In the genomic region with DNA sequence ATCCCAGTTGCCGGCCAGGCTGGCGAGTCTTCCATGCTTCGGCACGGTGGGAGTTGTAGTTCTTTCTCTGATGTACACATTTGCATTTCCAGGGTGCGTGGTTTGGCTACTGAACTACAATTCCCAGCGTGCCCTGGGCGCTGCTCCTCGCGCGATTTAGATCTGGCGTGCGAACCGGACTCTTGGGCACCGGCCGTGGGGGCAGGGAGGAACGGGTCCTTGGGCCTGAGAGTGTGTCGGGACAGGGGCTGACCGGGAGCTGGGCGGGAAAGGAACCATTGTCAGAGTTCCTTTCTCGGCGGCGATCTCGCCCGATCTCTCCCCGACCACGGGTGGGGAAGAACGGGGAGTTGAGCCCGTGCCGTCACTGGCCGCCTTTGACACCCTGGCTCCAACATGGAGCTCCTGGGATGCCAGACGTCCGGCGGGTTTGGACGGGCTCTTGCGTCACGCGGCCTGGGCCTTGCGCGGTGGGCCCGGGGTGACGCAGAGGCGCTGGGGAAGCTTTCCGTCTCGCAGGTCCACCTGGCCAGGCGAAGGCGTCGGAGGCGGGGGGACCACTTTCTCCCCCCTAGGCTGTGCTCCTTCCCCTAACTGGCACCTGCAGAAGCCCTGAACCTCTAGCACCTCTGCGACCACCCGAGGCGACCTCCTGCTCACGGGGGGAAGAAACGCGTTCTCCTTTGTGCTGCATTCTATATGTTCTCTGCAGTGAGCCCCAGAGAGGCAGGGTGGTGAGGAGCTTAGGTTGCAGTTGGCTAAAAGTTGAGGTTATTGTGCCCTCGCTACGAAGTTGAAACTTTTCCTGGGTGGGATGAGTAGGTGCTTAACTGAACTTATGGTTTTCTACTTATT, we compare ENCODE assay signal across 8 cellular contexts. TPM values are rescaled to one million over a fixed set of nuclear protein-coding genes. Genes with fewer than 3 reads are reported as not detected.
DNase-seq lines count a peak whose midpoint lies in the region; ATAC-seq, FAIRE-seq and TF ChIP-seq lines count a peak whose summit lies in the region.

No MANE protein-coding gene starts in this region.

- peaks cover 0 to 20% of the 10 kb centered on the region in 2 donors for H3K4me1 ChIP-seq in kidney (ENCODE audit: control insufficient read depth in 1 of 2, insufficient read depth in 1 of 2, low read depth in 1 of 2, low read length in 2 of 2)

- H3K9ac ChIP-seq in kidney (ENCODE audit: low read length in 2 of 2), result peak overlapping the region; percentile 98 to 99

- peak overlapping the region; percentile 98 for H3K27ac Mint-ChIP-seq in activated CD4-positive, alpha-beta T cell treated with anti-CD3 and anti-CD28 coated beads for 36 hours
- H3K27ac Mint-ChIP-seq in chondrocyte (ENCODE audit: unreplicated experiment), result peak overlapping the region; percentile 100

- ATAC-seq in HG03442 (IDR thresholded peaks at IDR 0.05; ENCODE audit: unreplicated experiment), result peak; percentile 79
- ATAC-seq in activated CD4-positive, alpha-beta T cell treated with anti-CD3 and anti-CD28 coated beads for 36 hours, result peak; percentile 77

- H3K9me3 ChIP-seq in kidney (ENCODE audit: control insufficient read depth in 1 of 2, low read length in 2 of 2), result no peaks in the 10 kb centered on the region

- no peaks in the 10 kb centered on the region for H3K9me3 Mint-ChIP-seq in activated CD4-positive, alpha-beta T cell treated with anti-CD3 and anti-CD28 coated beads for 36 hours (ENCODE audit: low read depth)
- H3K9me3 Mint-ChIP-seq in chondrocyte (ENCODE audit: low read depth), result no peaks in the 10 kb centered on the region

- no peaks in the 10 kb centered on the region for H3K27me3 Mint-ChIP-seq in activated CD4-positive, alpha-beta T cell treated with anti-CD3 and anti-CD28 coated beads for 36 hours
- no peaks in the 10 kb centered on the region for H3K27me3 Mint-ChIP-seq in chondrocyte (ENCODE audit: low read depth)

- peaks cover 38% of the 10 kb centered on the region for H3K4me1 Mint-ChIP-seq in activated CD4-positive, alpha-beta T cell treated with anti-CD3 and anti-CD28 coated beads for 36 hours
- peaks cover 46% of the 10 kb centered on the region for H3K4me1 Mint-ChIP-seq in chondrocyte (ENCODE audit: low read depth)

- H3K27ac ChIP-seq in kidney (ENCODE audit: low read depth in 2 of 2, low read length in 2 of 2), result peak overlapping the region; percentile 99

- POLR2A ChIA-PET in activated CD4-positive, alpha-beta T cell treated with anti-CD3 and anti-CD28 coated beads for 36 hours (lab: Charles Lee), result interaction anchor here (0.8 to 3.1 kb wide), 6 partner anchors 8 to 889 kb away, joined by 3 to 28 read pairs (median 8); a partner anchor contains a TSS

- H3K4me3 ChIP-seq in kidney (ENCODE audit: low read length in 2 of 2), result peak overlapping the region; percentile 85 to 94

- TF ChIP-seq CTCF in chondrocyte (IDR thresholded peaks at IDR 0.05) (peak; percentile 6), kidney (IDR thresholded peaks at IDR 0.05; ENCODE audit: borderline replicate concordance, extremely low read depth, insufficient read depth) (no peak)

- peak; percentile 98 for DNase-seq in Ammon's horn (ENCODE audit: low spot score)
- DNase-seq in GM19240 (ENCODE audit: insufficient read length, low spot score), result peak; percentile 35
- DNase-seq in NCI-H510A (lab: John Stamatoyannopoulos, UW), result peak; percentile 73
- DNase-seq in activated CD4-positive, alpha-beta T cell treated with anti-CD3 and anti-CD28 coated beads for 36 hours, result peak; percentile 92
- peak; percentile 96 for DNase-seq in chondrocyte (ENCODE audit: low spot score)
- peak; percentile 97 for DNase-seq in kidney
- peak; percentile 72 to 80 (median 79) for DNase-seq in stimulated activated CD4-positive, alpha-beta T cell treated with anti-CD3 and anti-CD28 coated beads, Interleukin-12 subunit alpha, Interleukin-12 subunit beta, amount 100 ng/mL, for 48 hours (ENCODE audit: low read depth in 2 of 3, low spot score in 1 of 3)

- peaks cover 0 to 3% of the 10 kb centered on the region in 2 donors for H3K36me3 ChIP-seq in kidney (ENCODE audit: control insufficient read depth in 1 of 2, insufficient read depth in 2 of 2, low read length in 2 of 2)

- CTCF ChIA-PET in activated CD4-positive, alpha-beta T cell treated with anti-CD3 and anti-CD28 coated beads for 36 hours (lab: Charles Lee), result interaction anchor here (0.6 to 3.7 kb wide), 8 partner anchors 8 to 695 kb away, joined by 3 to 18 read pairs (median 3); no protein-coding TSS in a partner anchor

- peak overlapping the region; percentile 97 for H3K4me3 Mint-ChIP-seq in activated CD4-positive, alpha-beta T cell treated with anti-CD3 and anti-CD28 coated beads for 36 hours
- H3K4me3 Mint-ChIP-seq in chondrocyte (ENCODE audit: unreplicated experiment), result peak overlapping the region; percentile 97

- intact Hi-C loops in activated CD4-positive, alpha-beta T cell treated with anti-CD3 and anti-CD28 coated beads for 36 hours (cut with DNase I, micrococcal nuclease), result loop anchor here (1.0 to 5.0 kb wide), 10 partner anchors 58 to 1438 kb away; a partner anchor contains a TSS
- intact Hi-C loops in kidney (cut with DNase I), result no loop called here

- FAIRE-seq in kidney (lab: Jason Lieb, UNC), result no peak

- H3K36me3 Mint-ChIP-seq in activated CD4-positive, alpha-beta T cell treated with anti-CD3 and anti-CD28 coated beads for 36 hours (ENCODE audit: low read depth), result peaks cover 13% of the 10 kb centered on the region
- H3K36me3 Mint-ChIP-seq in chondrocyte (ENCODE audit: low read depth), result peaks cover 6% of the 10 kb centered on the region

RNA-seq across cellular contexts. Expression of a gene that starts 0.8 kb away (rescaled TPM):
- 10 to 100 TPM; 40.3 to 48.9 TPM for total RNA-seq in activated CD4-positive, alpha-beta T cell treated with anti-CD3 and anti-CD28 coated beads for 36 hours
- total RNA-seq in chondrocyte, result 69.2 to 108 TPM (median 106 TPM) in 3 replicates
- 31.5 TPM for total RNA-seq in kidney
- polyA plus RNA-seq in kidney (ENCODE audit: insufficient read depth, low read depth, low replicate concordance), result 24.1 TPM

RNA-seq across cellular contexts. Expression of a gene that starts 29.8 kb away (rescaled TPM):
- under 1 TPM; 0.67 to 0.69 TPM for total RNA-seq in activated CD4-positive, alpha-beta T cell treated with anti-CD3 and anti-CD28 coated beads for 36 hours
- total RNA-seq in chondrocyte (1.5 to 4.0 TPM (median 3.3 TPM) in 3 replicates), kidney (2.1 TPM)
- 1.8 TPM for polyA plus RNA-seq in kidney (ENCODE audit: insufficient read depth, low read depth, low replicate concordance)

Comparison
In these comparisons a context has a peak if more than half of its experiments do, and no peak if none do; other contexts are left out.
1. Peak in every context shown above with its lines: DNase-seq, ATAC-seq, H3K4me3 ChIP-seq and H3K27ac ChIP-seq.
2. DNase-seq: peak in every context shown above with its lines; median percentile 98 in Ammon's horn; 97 in kidney; 96 in chondrocyte; 92 in activated CD4-positive, alpha-beta T cell treated with anti-CD3 and anti-CD28 coated beads for 36 hours; 79 in stimulated activated CD4-positive, alpha-beta T cell treated with anti-CD3 and anti-CD28 coated beads, Interleukin-12 subunit alpha, Interleukin-12 subunit beta, amount 100 ng/mL, for 48 hours; 73 in NCI-H510A; 35 in GM19240.